In genomic region chr17:51487947-51488346, GRCh38 we compare ENCODE assay signal across 10 cellular contexts.
DNase-seq lines count a peak whose midpoint lies in the region; ATAC-seq, FAIRE-seq and TF ChIP-seq lines count a peak whose summit lies in the region.
"Had no signal": no experiment of that assay in that cellular context is flagged by ENCODE, and none has a peak within 500 bp of the region (broad histone marks: within the 10 kb centered on the region; RNA-seq: fewer than 3 reads in every experiment).

No MANE protein-coding gene starts in this region.

- no peaks in the 10 kb centered on the region for H3K79me2 ChIP-seq in mesendoderm (ENCODE audit: control insufficient read depth, insufficient read depth, low read length)

- no peaks in the 10 kb centered on the region for H3K4me1 Mint-ChIP-seq in activated CD8-positive, alpha-beta T cell treated with anti-CD3 and anti-CD28 coated beads, Interleukin-2, amount 10 ng/mL, durations not matched to agents 7 days and 5 days (ENCODE audit: low read depth)

- H3K9me3 ChIP-seq in stomach (no peaks in the 10 kb centered on the region), prostate gland (no peaks in the 10 kb centered on the region)

- no peak overlapping the region for H2BK15ac ChIP-seq in mesendoderm (replicated peaks; ENCODE audit: low read depth)

- H3K9ac ChIP-seq in mesendoderm (ENCODE audit: low read length) = no peak overlapping the region

- FAIRE-seq in D721Med (lab: Jason Lieb, UNC) (no peak), GM12891 (lab: Jason Lieb, UNC) (no peak)
- FAIRE-seq: GM18507 had no signal

- peaks cover 7% of the 10 kb centered on the region for H3K27me3 Mint-ChIP-seq in activated CD8-positive, alpha-beta T cell treated with anti-CD3 and anti-CD28 coated beads, Interleukin-2, amount 10 ng/mL, durations not matched to agents 7 days and 5 days (ENCODE audit: low read depth)

- no peaks in the 10 kb centered on the region for H3K36me3 ChIP-seq in mesendoderm (ENCODE audit: control insufficient read depth, insufficient read depth, low read length)
- no peaks in the 10 kb centered on the region for H3K36me3 ChIP-seq in stomach
- H3K36me3 ChIP-seq in prostate gland = no peaks in the 10 kb centered on the region

- no peak overlapping the region for H3K4me3 Mint-ChIP-seq in activated CD8-positive, alpha-beta T cell treated with anti-CD3 and anti-CD28 coated beads, Interleukin-2, amount 10 ng/mL, durations not matched to agents 7 days and 5 days

- no peak overlapping the region for H2BK5ac ChIP-seq in mesendoderm (ENCODE audit: low read length)

- no peaks in the 10 kb centered on the region for H3K27me3 ChIP-seq in mesendoderm (ENCODE audit: insufficient read depth, low read length, poor library complexity)
- no peaks in the 10 kb centered on the region for H3K27me3 ChIP-seq in stomach
- H3K27me3 ChIP-seq in prostate gland (replicated peaks; ENCODE audit: insufficient read depth) = no peaks in the 10 kb centered on the region

- no peak overlapping the region for H3K27ac ChIP-seq in mesendoderm (ENCODE audit: low read depth, low read length)
- H3K27ac ChIP-seq in stomach = no peak overlapping the region
- H3K27ac ChIP-seq in prostate gland = no peak overlapping the region
- H3K27ac ChIP-seq: HL-60 had no signal

- H3K23ac ChIP-seq in mesendoderm (ENCODE audit: low read length) = no peak overlapping the region

- POLR2A ChIA-PET in activated CD8-positive, alpha-beta T cell treated with anti-CD3 and anti-CD28 coated beads, Interleukin-2, amount 10 ng/mL, durations not matched to agents 7 days and 5 days (lab: Charles Lee) = no interaction called here

- H3K9me3 Mint-ChIP-seq in activated CD8-positive, alpha-beta T cell treated with anti-CD3 and anti-CD28 coated beads, Interleukin-2, amount 10 ng/mL, durations not matched to agents 7 days and 5 days (ENCODE audit: insufficient read depth) = no peaks in the 10 kb centered on the region

- TF ChIP-seq EP300 in stomach (IDR thresholded peaks at IDR 0.05) = no peak

- TF ChIP-seq POLR2A in stomach (IDR thresholded peaks at IDR 0.05) = no peak
- TF ChIP-seq POLR2A in prostate gland (IDR thresholded peaks at IDR 0.05) = no peak
- TF ChIP-seq POLR2A in GM12891 (IDR thresholded peaks at IDR 0.05; ENCODE audit: low read depth, low read length) = no peak

- DNase-seq in D721Med (ENCODE audit: insufficient read length, low spot score) = no peak
- peak; percentile 3 for DNase-seq in KBM-7
- DNase-seq in activated CD8-positive, alpha-beta T cell treated with anti-CD3 and anti-CD28 coated beads, Interleukin-2, amount 10 ng/mL, durations not matched to agents 7 days and 5 days = peak; percentile 22
- DNase-seq in mesendoderm = peak; percentile 78
- DNase-seq in stomach = no peak
- DNase-seq in KG1 (lab: John Stamatoyannopoulos, UW) = no peak
- no peak for DNase-seq in prostate gland (ENCODE audit: low spot score)
- DNase-seq in GM12891 (ENCODE audit: insufficient read length, low spot score) = no peak

- peak; percentile 49 for TF ChIP-seq CTCF in D721Med (IDR thresholded peaks at IDR 0.05; ENCODE audit: insufficient read depth, missing control alignments)
- TF ChIP-seq CTCF in stomach (IDR thresholded peaks at IDR 0.05) = no peak
- no peak for TF ChIP-seq CTCF in prostate gland (IDR thresholded peaks at IDR 0.05)

- H3K27ac Mint-ChIP-seq in activated CD8-positive, alpha-beta T cell treated with anti-CD3 and anti-CD28 coated beads, Interleukin-2, amount 10 ng/mL, durations not matched to agents 7 days and 5 days = no peak overlapping the region

- no peak overlapping the region for H2AK5ac ChIP-seq in mesendoderm (ENCODE audit: low read length)

- no peaks in the 10 kb centered on the region for H3K36me3 Mint-ChIP-seq in activated CD8-positive, alpha-beta T cell treated with anti-CD3 and anti-CD28 coated beads, Interleukin-2, amount 10 ng/mL, durations not matched to agents 7 days and 5 days (ENCODE audit: low read depth)

- WGBS in mesendoderm (ENCODE audit: extremely low coverage, insufficient coverage, low lambda C conversion rate) = no CpG with 5 or more reads among the region's 14 CpGs
- 37 to 58% (median 50%) methylated on average over 14 of the region's 14 CpGs for WGBS in stomach, 5 donors
- WGBS in prostate gland = 71% methylated on average over 14 of the region's 14 CpGs

- H4K5ac ChIP-seq in mesendoderm (ENCODE audit: low read length) = no peak overlapping the region

- H3K4ac ChIP-seq in mesendoderm (ENCODE audit: low read depth, low read length) = no peak overlapping the region

- no peak overlapping the region for H2BK120ac ChIP-seq in mesendoderm (ENCODE audit: low read depth, low read length)

- H4K8ac ChIP-seq in mesendoderm (ENCODE audit: low read depth, low read length) = no peak overlapping the region

- no peaks in the 10 kb centered on the region for H3K4me1 ChIP-seq in mesendoderm (ENCODE audit: control insufficient read depth, low read depth, low read length)
- no peaks in the 10 kb centered on the region for H3K4me1 ChIP-seq in stomach
- H3K4me1 ChIP-seq in prostate gland (replicated peaks) = no peaks in the 10 kb centered on the region

- H3K4me3 ChIP-seq in mesendoderm (ENCODE audit: low read length) (no peak overlapping the region), stomach (no peak overlapping the region), prostate gland (no peak overlapping the region)

- no peak for ATAC-seq in activated CD8-positive, alpha-beta T cell treated with anti-CD3 and anti-CD28 coated beads, Interleukin-2, amount 10 ng/mL, durations not matched to agents 7 days and 5 days

- CTCF ChIA-PET in activated CD8-positive, alpha-beta T cell treated with anti-CD3 and anti-CD28 coated beads, Interleukin-2, amount 10 ng/mL, durations not matched to agents 7 days and 5 days (lab: Charles Lee) = interaction anchor here (0.7 to 1.4 kb wide), 6 partner anchors 9 to 89 kb away, joined by 3 to 4 read pairs (median 3); no protein-coding TSS in a partner anchor

- H3K79me1 ChIP-seq in mesendoderm (ENCODE audit: low read length) = no peaks in the 10 kb centered on the region

- intact Hi-C loops in stomach (cut with DNase I; ENCODE audit: low total_unique reads) = no loop called here
- intact Hi-C loops in prostate gland (cut with DNase I) = no loop called here

- in situ Hi-C loops in KBM-7 (cut with MboI; ENCODE audit: low pct_unique_long_range_greater_than_20kb, low sequenced_read_pairs) = no loop called here

- H3K56ac ChIP-seq in mesendoderm (ENCODE audit: low read length) = no peak overlapping the region

- H3K18ac ChIP-seq in mesendoderm (ENCODE audit: low read length) = no peak overlapping the region

- H3K4me2 ChIP-seq in mesendoderm (ENCODE audit: low read length) = no peak overlapping the region

TF ChIP-seq in GM12891, 5 proteins besides CTCF, POLR2A, EP300 and RAD21:
- no peak for TF ChIP-seq SPI1 (IDR thresholded peaks at IDR 0.05; ENCODE audit: low read depth, low read length)
- no peak for TF ChIP-seq TAF1 (IDR thresholded peaks at IDR 0.05; ENCODE audit: low read depth, low read length)
- no peak for TF ChIP-seq PAX5 (IDR thresholded peaks at IDR 0.05; ENCODE audit: insufficient read depth, low read length, severe bottlenecking)
- TF ChIP-seq POLR2AphosphoS5 (IDR thresholded peaks at IDR 0.05; ENCODE audit: low read depth, low read length) = no peak
- TF ChIP-seq POU2F2 (IDR thresholded peaks at IDR 0.05; ENCODE audit: low read depth, low read length) = no peak

Comparison
In these comparisons a context has a peak if more than half of its experiments do, and no peak if none do; other contexts are left out.
1. DNase-seq: peak in KBM-7 (single experiment), activated CD8-positive, alpha-beta T cell treated with anti-CD3 and anti-CD28 coated beads, Interleukin-2, amount 10 ng/mL, durations not matched to agents 7 days and 5 days (single experiment) and mesendoderm (single experiment); none in D721Med (single experiment), stomach (single experiment), KG1 (single experiment), prostate gland (single experiment) and GM12891 (single experiment).